In the genomic region with DNA sequence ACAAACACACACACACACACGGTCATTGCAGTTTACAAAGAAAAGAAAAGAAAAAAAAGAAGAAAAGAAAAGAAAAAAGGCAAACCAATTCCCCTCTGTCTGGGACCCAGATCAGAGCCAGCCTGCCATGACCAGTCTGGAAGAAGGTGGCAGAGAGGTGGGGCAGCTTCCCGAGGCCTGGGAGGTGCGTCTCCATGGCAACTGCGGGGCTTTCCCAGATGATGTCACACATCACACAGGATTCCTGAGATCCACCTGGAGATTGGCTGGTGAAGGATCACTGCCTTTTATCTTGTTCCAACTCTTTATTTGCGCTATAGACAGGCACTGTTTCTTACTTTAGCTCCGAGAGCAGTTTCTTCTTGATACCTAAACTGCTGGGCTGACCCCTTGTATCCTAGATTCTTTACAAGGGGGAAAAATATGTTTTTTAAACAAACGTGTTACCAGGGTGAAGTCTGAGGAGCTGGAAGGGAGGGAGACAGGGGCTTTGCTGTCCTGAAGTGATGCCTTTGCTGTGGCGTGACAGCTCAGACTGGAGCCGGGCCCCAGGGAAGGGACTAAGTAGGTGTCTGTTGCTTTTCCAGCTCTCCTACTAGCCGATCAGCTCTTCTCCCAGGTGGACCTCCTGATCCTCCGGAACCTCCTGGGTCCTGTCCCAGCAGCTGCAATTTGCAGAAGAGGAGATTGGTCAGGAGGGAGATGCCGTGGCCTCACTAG, we compare ENCODE assay signal across 9 cellular contexts.
DNase-seq lines count a peak whose midpoint lies in the region; ATAC-seq and TF ChIP-seq lines count a peak whose summit lies in the region.
"Had no signal": no experiment of that assay in that cellular context is flagged by ENCODE, and none has a peak within 500 bp of the region (broad histone marks: within the 10 kb centered on the region; RNA-seq: fewer than 3 reads in every experiment).

No MANE protein-coding gene starts in this region.

- H3K4me3 Mint-ChIP-seq in endothelial cell (ENCODE audit: unreplicated experiment): no peak overlapping the region
- no peak overlapping the region for H3K4me3 Mint-ChIP-seq in nephron progenitor cell
- no peak overlapping the region for H3K4me3 Mint-ChIP-seq in activated T-cell treated with anti-CD3 and anti-CD28 coated beads, Interleukin-2, amount 50 U/mL, for 4 hours

- intact Hi-C loops in cardiac septum (cut with DNase I): no loop called here

- H3K4me1 Mint-ChIP-seq in endothelial cell (ENCODE audit: unreplicated experiment): peaks cover 12% of the 10 kb centered on the region
- peaks cover 58% of the 10 kb centered on the region for H3K4me1 Mint-ChIP-seq in nephron progenitor cell
- H3K4me1 Mint-ChIP-seq in activated T-cell treated with anti-CD3 and anti-CD28 coated beads, Interleukin-2, amount 50 U/mL, for 4 hours (ENCODE audit: low read depth): peaks cover 14% of the 10 kb centered on the region

- H3K27ac Mint-ChIP-seq in endothelial cell (ENCODE audit: unreplicated experiment) (no peak overlapping the region), nephron progenitor cell (peak overlapping the region; percentile 31)

- no peak for ATAC-seq in activated T-cell treated with anti-CD3 and anti-CD28 coated beads, Interleukin-2, amount 50 U/mL, for 4 hours
- no peak for ATAC-seq in GM19452 (IDR thresholded peaks at IDR 0.05; ENCODE audit: unreplicated experiment)

- peaks cover 6% of the 10 kb centered on the region for H3K27me3 Mint-ChIP-seq in endothelial cell (ENCODE audit: unreplicated experiment)
- peaks cover 3% of the 10 kb centered on the region for H3K27me3 Mint-ChIP-seq in nephron progenitor cell (ENCODE audit: low read depth, poor library complexity)
- H3K27me3 Mint-ChIP-seq in activated T-cell treated with anti-CD3 and anti-CD28 coated beads, Interleukin-2, amount 50 U/mL, for 4 hours (ENCODE audit: low read depth): peaks cover 2% of the 10 kb centered on the region

- DNase-seq in EL (peak; percentile 44), NCI-H748 (lab: John Stamatoyannopoulos, UW; ENCODE audit: unreplicated experiment) (peak; percentile 88), endothelial cell (ENCODE audit: low spot score) (peak; percentile 15), nephron progenitor cell (peak; percentile 66), cardiac septum (ENCODE audit: low spot score) (no peak)
- no peak for DNase-seq in activated effector memory CD4-positive, alpha-beta T cell treated with Interleukin-2 at 50 U/mL for 16 hours
- no peak for DNase-seq in activated T-cell treated with anti-CD3 and anti-CD28 coated beads, Interleukin-2, amount 50 U/mL, for 4 hours
- DNase-seq: stimulated activated CD4-positive, alpha-beta T cell treated with anti-CD3 and anti-CD28 coated beads, Interleukin-1b, Interleukin-23, amount 100 ng/mL, for 48 hours had no signal

- H3K9me3 Mint-ChIP-seq in endothelial cell (ENCODE audit: unreplicated experiment) (no peaks in the 10 kb centered on the region), nephron progenitor cell (peaks cover 21% of the 10 kb centered on the region)
- peaks cover 20% of the 10 kb centered on the region for H3K9me3 Mint-ChIP-seq in activated T-cell treated with anti-CD3 and anti-CD28 coated beads, Interleukin-2, amount 50 U/mL, for 4 hours

- TF ChIP-seq CTCF in endothelial cell (IDR thresholded peaks at IDR 0.05; ENCODE audit: unreplicated experiment): no peak
- no peak for TF ChIP-seq CTCF in nephron progenitor cell (IDR thresholded peaks at IDR 0.05)

- H3K36me3 Mint-ChIP-seq in endothelial cell (ENCODE audit: low read depth, unreplicated experiment): peaks cover 6% of the 10 kb centered on the region
- no peaks in the 10 kb centered on the region for H3K36me3 Mint-ChIP-seq in nephron progenitor cell (ENCODE audit: low read depth)
- H3K36me3 Mint-ChIP-seq in activated T-cell treated with anti-CD3 and anti-CD28 coated beads, Interleukin-2, amount 50 U/mL, for 4 hours (ENCODE audit: insufficient read depth): no peaks in the 10 kb centered on the region

Comparison
In these comparisons a context has a peak if more than half of its experiments do, and no peak if none do; other contexts are left out.
1. DNase-seq: peak in EL (single experiment), NCI-H748 (single experiment), endothelial cell (single experiment) and nephron progenitor cell (single experiment); none in activated effector memory CD4-positive, alpha-beta T cell treated with Interleukin-2 at 50 U/mL for 16 hours (single experiment), activated T-cell treated with anti-CD3 and anti-CD28 coated beads, Interleukin-2, amount 50 U/mL, for 4 hours (single experiment) and cardiac septum (single experiment).